In the genomic region with DNA sequence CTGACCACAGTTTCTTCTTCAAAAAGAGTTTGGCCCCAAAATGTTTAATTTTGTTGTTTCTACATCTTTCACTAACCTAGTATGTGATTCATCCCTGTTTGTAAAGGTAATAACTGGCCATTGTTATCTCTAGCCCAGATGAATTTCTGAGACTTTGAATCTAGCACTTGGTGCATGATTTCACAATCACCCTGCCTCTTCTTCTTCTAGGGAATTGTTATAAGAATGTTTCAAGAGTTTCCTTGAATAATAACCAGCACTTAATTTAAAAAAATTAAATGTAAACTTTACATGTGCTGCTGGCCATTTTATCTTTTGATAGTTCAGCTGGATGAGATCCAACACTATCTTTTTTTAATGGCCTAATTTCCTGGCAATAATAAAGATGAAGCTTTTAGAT, we compare ENCODE assay signal across 1 cellular context.
TF ChIP-seq lines count a peak whose summit lies in the region.

No MANE protein-coding gene starts in this region.

TF ChIP-seq in HepG2, 621 proteins besides CTCF, POLR2A, EP300 and RAD21:
- TF ChIP-seq CEBPB (IDR thresholded peaks at IDR 0.05; ENCODE audit: borderline replicate concordance, low read depth, low read length) (peak; percentile 43; the same call in 1 of the 2 replicates), NRL (CRISPR knock-in tag; IDR thresholded peaks at IDR 0.05; ENCODE audit: borderline replicate concordance) (no peak)
